Comparison of ENCODE assay signal across 1 cellular context in genomic region chr1:40265919-40266318, GRCh38.
TF ChIP-seq lines count a peak whose summit lies in the region.

No MANE protein-coding gene starts in this region.

TF ChIP-seq in SK-N-SH treated with all-trans-retinoic acid at 6 μM for 48 hours, 23 proteins besides CTCF, POLR2A, EP300 and RAD21 (continued from another document):
- TF ChIP-seq CREB5 (CRISPR knock-in tag; IDR thresholded peaks at IDR 0.05; ENCODE audit: low read depth), result no peak
- no peak for TF ChIP-seq TCF4 (CRISPR knock-in tag; IDR thresholded peaks at IDR 0.05; ENCODE audit: borderline replicate concordance)
- no peak for TF ChIP-seq CSDC2 (CRISPR knock-in tag; IDR thresholded peaks at IDR 0.05)
